In genomic region chr1:29496701-29497100, GRCh38 we compare ENCODE assay signal across 21 cellular contexts.
"Had no signal": no experiment of that assay in that cellular context is flagged by ENCODE, and none has a peak within 500 bp of the region (broad histone marks: within the 10 kb centered on the region; RNA-seq: fewer than 3 reads in every experiment).

No MANE protein-coding gene starts in this region.

- ATAC-seq: activated T-cell treated with anti-CD3 and anti-CD28 coated beads, Interleukin-2, amount 50 U/mL, for 4 hours had no signal

- DNase-seq: activated B cell treated with CpG ODN at 0.5 μM for 24 hours; activated CD4-positive, alpha-beta T cell treated with anti-CD3 and anti-CD28 coated beads for 1 hour; activated CD4-positive, alpha-beta T cell treated with anti-CD3 and anti-CD28 coated beads, Interleukin-2, amount 10 ng/mL, durations not matched to agents 24 days and 14 days; activated CD4-positive, alpha-beta T cell treated with anti-CD3 and anti-CD28 coated beads, Interleukin-2, amount 50 U/mL, for 48 hours; activated gamma-delta T cell treated with Interleukin-2 at 50 U/mL for 16 hours; activated naive CD4-positive, alpha-beta T cell treated with anti-CD3 and anti-CD28 coated beads, Interleukin-2, amount 10 ng/mL, durations not matched to agents 7 days and 5 days; activated naive CD8-positive, alpha-beta T cell treated with anti-CD3 and anti-CD28 coated beads for 36 hours; activated T-cell treated with anti-CD3 and anti-CD28 coated beads, Interleukin-2, amount 50 U/mL, for 4 hours; brain microvascular endothelial cell; MG63; MV-4-11; NCI-H1092 treated with DMSO at 0.1 percent for 48 hours; NCI-H1436; NCI-H187 treated with DMSO at 0.1 percent for 48 hours; NCI-H2081 treated with DMSO at 0.1 percent for 48 hours; NCI-H446; NCI-H524; PC-9; SHP77 treated with DMSO at 0.1 percent for 48 hours; T-helper 9 cell had no signal

- H3K27me3 ChIP-seq: brain microvascular endothelial cell, cardiac muscle cell, MG63 had no signal

- H3K27ac ChIP-seq: brain microvascular endothelial cell, cardiac muscle cell, PC-9 had no signal

- H3K4me3 ChIP-seq: cardiac muscle cell, MG63, PC-9 had no signal

- H2AFZ ChIP-seq: PC-9 had no signal

- H3K36me3 ChIP-seq: brain microvascular endothelial cell, cardiac muscle cell, MG63 had no signal

- H3K9me3 ChIP-seq: MG63 had no signal

- H3K4me2 ChIP-seq: PC-9 had no signal
